In the genomic region with DNA sequence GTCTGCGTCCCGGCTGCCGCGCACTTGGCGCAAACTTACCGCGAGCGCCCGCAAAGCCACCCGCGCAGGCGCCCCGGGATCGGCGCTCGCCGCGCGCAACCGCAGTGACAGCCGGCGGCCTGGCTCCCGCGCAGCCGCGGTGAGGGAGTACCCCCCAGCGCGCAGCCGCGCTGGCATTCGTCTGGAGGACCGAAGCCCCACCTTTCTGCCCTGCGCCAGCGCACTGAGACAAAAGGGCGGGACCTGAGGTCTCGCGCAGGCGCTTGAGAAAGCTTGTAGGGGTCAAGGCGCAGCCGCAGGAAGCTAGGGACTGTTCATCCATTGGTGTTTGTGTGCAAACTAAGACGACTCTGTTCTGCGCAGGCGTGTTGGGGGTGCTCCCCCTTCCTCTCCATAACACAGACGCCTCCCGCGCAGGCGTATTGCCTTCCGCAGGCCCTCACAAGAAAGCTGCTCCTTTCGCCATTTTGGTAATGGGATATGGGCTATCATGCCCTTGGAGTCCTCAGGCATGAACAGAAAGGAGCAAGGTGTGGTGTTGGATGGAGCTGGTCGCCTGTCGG, we compare ENCODE assay signal across 8 cellular contexts. TPM values are rescaled to one million over a fixed set of nuclear protein-coding genes. Genes with fewer than 3 reads are reported as not detected.
A peak's percentile ranks its signal among the peaks of the same experiment; 100 is the strongest.
DNase-seq lines count a peak whose midpoint lies in the region; ATAC-seq and TF ChIP-seq lines count a peak whose summit lies in the region.

Gene PHF12, minus strand, starts transcription at position 91 of the 563 bp plus-strand sequence. CDS start 558 bp downstream, outside the sequence.

- H3K4me3 ChIP-seq in BJ (ENCODE audit: low read depth, low read length): peak within 1 kb of the TSS; percentile 75

- no peaks in the 10 kb centered on the region for H3K36me3 ChIP-seq in BJ (ENCODE audit: control insufficient read depth, insufficient read depth, low read length)

- TF ChIP-seq CTCF in BJ (IDR thresholded peaks at IDR 0.05; ENCODE audit: insufficient read depth, low read depth, low read length): no peak

- DNase-seq in BJ (ENCODE audit: low read depth) (peak; percentile 100), NCI-H748 (lab: John Stamatoyannopoulos, UW; ENCODE audit: unreplicated experiment) (peak; percentile 100), dedifferentiated amniotic fluid mesenchymal stem cell (ENCODE audit: extremely low spot score) (peak; percentile 100), left lobe of liver (ENCODE audit: low spot score) (peak; percentile 100)
- peak; percentile 99 for DNase-seq in activated CD4-positive, alpha-beta T cell treated with anti-CD3 and anti-CD28 coated beads, Interleukin-2, amount 50 U/mL, for 1 hour
- peak; percentile 100 for DNase-seq in stimulated activated CD4-positive, alpha-beta T cell treated with anti-CD3 and anti-CD28 coated beads, Interleukin-2, amount 100 ng/mL, for 4 hours (ENCODE audit: low read depth)

- CTCF ChIA-PET in BJ (lab: Yijun Ruan, JAX): interaction anchor here (0.5 to 6.4 kb wide), 8 partner anchors 12 to 241 kb away, joined by 3 to 92 read pairs (median 6); partner anchors contain the start of genes MYO18A, NEK8 and TLCD1

- H3K27me3 ChIP-seq in BJ (ENCODE audit: control insufficient read depth, insufficient read depth, low read length): no peaks in the 10 kb centered on the region

- peak; percentile 50 for ATAC-seq in GM19351 (IDR thresholded peaks at IDR 0.05; ENCODE audit: unreplicated experiment)
- peak; percentile 56 for ATAC-seq in HG03521 (IDR thresholded peaks at IDR 0.05; ENCODE audit: unreplicated experiment)
- ATAC-seq in left lobe of liver: peak; percentile 62

- POLR2A ChIA-PET in BJ (lab: Charles Lee): interaction anchor here (1.6 kb wide), 1 partner anchor 232 kb away, joined by 14 read pairs; the partner anchor contains the start of gene RPL23A

RNA-seq across cellular contexts. Expression of gene PHF12, which starts in this region (rescaled TPM):
- 10.4 and 16.5 TPM in 2 replicates for polyA plus RNA-seq in BJ (2011; rRNA removed)
- polyA minus RNA-seq in BJ (2011; rRNA and poly(A)+ RNA removed): 40.5 and 42.1 TPM in 2 replicates
- total RNA-seq in left lobe of liver: 15.2 TPM

Comparison
In these comparisons a context has a peak if more than half of its experiments do, and no peak if none do; other contexts are left out.
1. Peak in every context shown above with its lines: DNase-seq, ATAC-seq and H3K4me3 ChIP-seq.